18 cellular contexts compared by ENCODE assay signal in genomic region chr18:59646946-59647307, GRCh38. TPM values are rescaled to one million over a fixed set of nuclear protein-coding genes. Genes with fewer than 3 reads are reported as not detected.
"Had no signal": no experiment of that assay in that cellular context is flagged by ENCODE, and none has a peak within 500 bp of the region (broad histone marks: within the 10 kb centered on the region; RNA-seq: fewer than 3 reads in every experiment).

No MANE protein-coding gene starts in this region.

- H3K27me3 Mint-ChIP-seq: activated CD4-positive, alpha-beta T cell treated with anti-CD3 and anti-CD28 coated beads, Interleukin-2, amount 10 ng/mL, durations not matched to agents 24 days and 14 days had no signal

- H3K4me1 ChIP-seq: spleen, upper lobe of right lung had no signal

- H3K27ac Mint-ChIP-seq: activated CD4-positive, alpha-beta T cell treated with anti-CD3 and anti-CD28 coated beads, Interleukin-2, amount 10 ng/mL, durations not matched to agents 24 days and 14 days; activated naive CD4-positive, alpha-beta T cell treated with anti-CD3 and anti-CD28 coated beads for 36 hours; activated T-helper 17 cell treated with anti-CD3 and anti-CD28 coated beads, Interleukin-2, amount 50 U/mL, for 72 hours; effector memory CD8-positive, alpha-beta T cell; naive thymus-derived CD4-positive, alpha-beta T cell; progenitor cell of endocrine pancreas; stimulated activated naive B cell treated with anti-CD40 and anti-IgM and Interleukin-4, amounts not matched to agents 10 μg/mL and 1 μg/mL and 100 μg/mL, for 72 hours; T-helper 1 cell treated with Interleukin-12 subunit alpha and Interleukin-12 subunit beta and Interleukin-4 antibody, amounts not matched to agents 30 μg/mL and 1 μg/mL, for 36 hours; WTC11 had no signal

- H3K4me3 Mint-ChIP-seq: activated CD4-positive, alpha-beta T cell treated with anti-CD3 and anti-CD28 coated beads, Interleukin-2, amount 10 ng/mL, durations not matched to agents 24 days and 14 days; activated naive CD4-positive, alpha-beta T cell treated with anti-CD3 and anti-CD28 coated beads for 36 hours; activated T-helper 17 cell treated with anti-CD3 and anti-CD28 coated beads, Interleukin-2, amount 50 U/mL, for 72 hours; effector memory CD8-positive, alpha-beta T cell; naive thymus-derived CD4-positive, alpha-beta T cell; stimulated activated naive B cell treated with anti-CD40 and anti-IgM and Interleukin-4, amounts not matched to agents 10 μg/mL and 1 μg/mL and 100 μg/mL, for 72 hours; T-helper 1 cell treated with Interleukin-12 subunit alpha and Interleukin-12 subunit beta and Interleukin-4 antibody, amounts not matched to agents 30 μg/mL and 1 μg/mL, for 36 hours; WTC11 had no signal

- H3K4me3 ChIP-seq: lung, spleen, upper lobe of right lung had no signal

- H3K27ac ChIP-seq: epithelial cell of prostate, neutrophil, spleen, upper lobe of right lung had no signal

- H3K9me3 Mint-ChIP-seq: activated CD4-positive, alpha-beta T cell treated with anti-CD3 and anti-CD28 coated beads, Interleukin-2, amount 10 ng/mL, durations not matched to agents 24 days and 14 days; activated naive CD4-positive, alpha-beta T cell treated with anti-CD3 and anti-CD28 coated beads for 36 hours; activated T-helper 17 cell treated with anti-CD3 and anti-CD28 coated beads, Interleukin-2, amount 50 U/mL, for 72 hours; stimulated activated naive B cell treated with anti-CD40 and anti-IgM and Interleukin-4, amounts not matched to agents 10 μg/mL and 1 μg/mL and 100 μg/mL, for 72 hours; T-helper 1 cell treated with Interleukin-12 subunit alpha and Interleukin-12 subunit beta and Interleukin-4 antibody, amounts not matched to agents 30 μg/mL and 1 μg/mL, for 36 hours; WTC11 had no signal

- H3K36me3 ChIP-seq: neutrophil, spleen, upper lobe of right lung had no signal

- ATAC-seq: activated T-helper 17 cell treated with anti-CD3 and anti-CD28 coated beads, Interleukin-2, amount 50 U/mL, for 72 hours; effector memory CD8-positive, alpha-beta T cell; left cardiac atrium; naive thymus-derived CD4-positive, alpha-beta T cell; right cardiac atrium; stimulated activated naive B cell treated with anti-CD40 and anti-IgM and Interleukin-4, amounts not matched to agents 10 μg/mL and 1 μg/mL and 100 μg/mL, for 72 hours; upper lobe of right lung had no signal

- H3K4me1 Mint-ChIP-seq: activated CD4-positive, alpha-beta T cell treated with anti-CD3 and anti-CD28 coated beads, Interleukin-2, amount 10 ng/mL, durations not matched to agents 24 days and 14 days; activated T-helper 17 cell treated with anti-CD3 and anti-CD28 coated beads, Interleukin-2, amount 50 U/mL, for 72 hours; naive thymus-derived CD4-positive, alpha-beta T cell; stimulated activated naive B cell treated with anti-CD40 and anti-IgM and Interleukin-4, amounts not matched to agents 10 μg/mL and 1 μg/mL and 100 μg/mL, for 72 hours had no signal

- H3K36me3 Mint-ChIP-seq: naive thymus-derived CD4-positive, alpha-beta T cell; stimulated activated naive B cell treated with anti-CD40 and anti-IgM and Interleukin-4, amounts not matched to agents 10 μg/mL and 1 μg/mL and 100 μg/mL, for 72 hours; WTC11 had no signal

- H3K27me3 ChIP-seq: neutrophil, upper lobe of right lung had no signal

- DNase-seq: activated CD4-positive, alpha-beta T cell treated with anti-CD3 and anti-CD28 coated beads, Interleukin-2, amount 10 ng/mL, durations not matched to agents 24 days and 14 days; activated naive CD4-positive, alpha-beta T cell treated with anti-CD3 and anti-CD28 coated beads for 36 hours; central memory CD4-positive, alpha-beta T cell; effector memory CD8-positive, alpha-beta T cell; left cardiac atrium; naive thymus-derived CD4-positive, alpha-beta T cell; right cardiac atrium; spleen; stimulated activated CD4-positive, alpha-beta T cell treated with anti-CD3 and anti-CD28 coated beads, Interleukin-1b, Interleukin-23, amount 100 ng/mL, for 48 hours; stimulated activated naive B cell treated with anti-CD40 and anti-IgM and Interleukin-4, amounts not matched to agents 10 μg/mL and 1 μg/mL and 100 μg/mL, for 72 hours; upper lobe of right lung had no signal

RNA-seq across cellular contexts. Expression of gene CCBE1, which starts 50.3 kb away (rescaled TPM):
- total RNA-seq: activated CD4-positive, alpha-beta T cell treated with anti-CD3 and anti-CD28 coated beads, Interleukin-2, amount 10 ng/mL, durations not matched to agents 24 days and 14 days; activated naive CD4-positive, alpha-beta T cell treated with anti-CD3 and anti-CD28 coated beads for 36 hours; naive thymus-derived CD4-positive, alpha-beta T cell had no signal
- polyA plus RNA-seq: naive thymus-derived CD4-positive, alpha-beta T cell had no signal
